ENCODE assay signal across 1 cellular context in genomic region chr17:28912938-28913333, GRCh38.
TF ChIP-seq lines count a peak whose summit lies in the region.

No MANE protein-coding gene starts in this region.

TF ChIP-seq in endothelial cell of umbilical vein, 7 proteins besides CTCF, POLR2A, EP300 and RAD21:
- TF ChIP-seq, protein P1, sequence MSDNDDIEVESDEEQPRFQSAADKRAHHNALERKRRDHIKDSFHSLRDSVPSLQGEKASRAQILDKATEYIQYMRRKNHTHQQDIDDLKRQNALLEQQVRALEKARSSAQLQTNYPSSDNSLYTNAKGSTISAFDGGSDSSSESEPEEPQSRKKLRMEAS (IDR thresholded peaks at IDR 0.05; ENCODE audit: insufficient read depth, insufficient read length) = no peak
- no peak for TF ChIP-seq JUN (IDR thresholded peaks at IDR 0.05; ENCODE audit: borderline replicate concordance, insufficient read depth, insufficient read length, low read depth)
- TF ChIP-seq GATA2 (IDR thresholded peaks at IDR 0.05; ENCODE audit: insufficient read depth, insufficient read length, low read depth, low read length) = no peak
- TF ChIP-seq POLR2AphosphoS5 (IDR thresholded peaks at IDR 0.05; ENCODE audit: insufficient read depth, low read depth, low read length) = no peak
- TF ChIP-seq EZH2 (IDR thresholded peaks at IDR 0.05; ENCODE audit: borderline replicate concordance, low read depth, low read length, severe bottlenecking) = no peak
- no peak for TF ChIP-seq FOS (IDR thresholded peaks at IDR 0.05; ENCODE audit: borderline replicate concordance, insufficient read depth, low read length)
- TF ChIP-seq MYC (IDR thresholded peaks at IDR 0.05; ENCODE audit: low read depth, low read length) = no peak
TF ChIP-seq in endothelial cell of umbilical vein: peak in this region for 0.
